1 cellular context compared by ENCODE assay signal in the genomic region with DNA sequence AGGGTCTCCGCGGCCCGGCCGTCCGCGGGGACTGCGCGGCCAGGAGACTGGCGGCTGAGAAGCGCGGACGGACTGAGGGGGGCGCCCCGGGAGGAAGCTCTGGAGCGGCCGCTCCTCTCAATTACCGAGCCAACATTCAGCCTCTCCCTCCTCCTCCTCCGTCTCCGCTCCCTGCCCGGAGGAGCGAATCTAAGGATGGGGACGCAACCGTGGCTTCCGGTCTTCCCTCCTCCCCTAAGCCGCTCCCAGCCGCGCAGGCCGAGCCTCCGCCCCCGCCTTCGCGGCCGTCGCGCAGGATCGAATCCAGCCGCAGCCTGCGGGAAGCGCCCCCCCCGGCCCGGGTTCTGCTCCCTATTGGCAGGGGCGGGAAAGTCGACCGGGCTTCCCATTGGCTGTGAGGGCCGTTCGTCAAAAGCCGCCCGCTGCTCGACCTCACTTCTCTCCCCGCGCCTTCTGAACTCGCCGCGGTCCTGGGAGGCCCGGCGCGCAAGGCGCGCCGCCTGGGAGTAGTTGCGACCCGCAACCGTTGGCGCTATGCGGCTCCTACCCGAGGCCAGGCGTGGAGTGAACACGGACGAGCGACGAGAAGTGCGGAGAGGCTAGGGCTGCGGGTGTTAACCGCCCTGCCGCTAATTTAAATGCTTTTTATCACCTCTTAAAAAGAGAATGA.
A peak's percentile ranks its signal among the peaks of the same experiment; 100 is the strongest.
TF ChIP-seq lines count a peak whose summit lies in the region.

A gene (minus strand): TSS at position 197 of the 670 bp plus-strand sequence. CDS start 302 bp downstream, outside the sequence.

TF ChIP-seq in HepG2, 621 proteins besides CTCF, POLR2A, EP300 and RAD21 (continued from another document and continues in another):
- TF ChIP-seq, protein P1, sequence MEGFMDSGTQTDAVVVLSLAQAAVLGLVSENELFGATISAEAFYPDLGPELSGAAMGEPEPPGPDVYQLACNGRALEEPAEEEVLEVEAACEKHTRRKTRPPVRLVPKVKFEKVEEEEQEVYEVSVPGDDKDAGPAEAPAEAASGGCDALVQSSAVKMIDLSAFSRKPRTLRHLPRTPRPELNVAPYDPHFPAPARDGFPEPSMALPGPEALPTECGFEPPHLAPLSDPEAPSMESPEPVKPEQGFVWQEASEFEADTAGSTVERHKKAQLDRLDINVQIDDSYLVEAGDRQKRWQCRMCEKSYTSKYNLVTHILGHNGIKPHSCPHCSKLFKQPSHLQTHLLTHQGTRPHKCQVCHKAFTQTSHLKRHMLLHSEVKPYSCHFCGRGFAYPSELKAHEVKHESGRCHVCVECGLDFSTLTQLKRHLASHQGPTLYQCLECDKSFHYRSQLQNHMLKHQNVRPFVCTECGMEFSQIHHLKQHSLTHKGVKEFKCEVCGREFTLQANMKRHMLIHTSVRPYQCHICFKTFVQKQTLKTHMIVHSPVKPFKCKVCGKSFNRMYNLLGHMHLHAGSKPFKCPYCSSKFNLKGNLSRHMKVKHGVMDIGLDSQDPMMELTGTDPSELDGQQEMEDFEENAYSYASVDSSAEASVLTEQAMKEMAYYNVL (CRISPR knock-in tag; IDR thresholded peaks at IDR 0.05; ENCODE audit: borderline replicate concordance): no peak; the same call in 1 of the 2 replicates
- TF ChIP-seq ZNF460 (CRISPR knock-in tag; IDR thresholded peaks at IDR 0.05; ENCODE audit: borderline replicate concordance) (0 out of 2 replicates have a peak, but pooled peaks have one; percentile 16), ZNF644 (CRISPR knock-in tag; IDR thresholded peaks at IDR 0.05; ENCODE audit: low read depth) (peak; percentile 27; the same call in 1 of the 2 replicates), HMG20B (CRISPR knock-in tag; conservative IDR thresholded peaks at IDR 0.05) (peak; percentile 79), RAD51 (IDR thresholded peaks at IDR 0.05; ENCODE audit: borderline replicate concordance) (no peak), ZNF383 (CRISPR knock-in tag; IDR thresholded peaks at IDR 0.05; ENCODE audit: borderline replicate concordance) (no peak; the same call in 1 of the 2 replicates), XBP1 (CRISPR knock-in tag; IDR thresholded peaks at IDR 0.05) (peak; percentile 70; the same call in 1 of the 2 replicates), ZNF274 (CRISPR knock-in tag; IDR thresholded peaks at IDR 0.05) (0 out of 2 replicates have a peak, but pooled peaks have one; percentile 9), SOX13 (IDR thresholded peaks at IDR 0.05) (peak; percentile 18; the same call in 1 of the 2 replicates), SOX13 (CRISPR knock-in tag; conservative IDR thresholded peaks at IDR 0.05 in 1 of 2, IDR thresholded peaks at IDR 0.05 in 1 of 2) (peak in 1 of 2 experiments; percentile 65; a peak in 2 of 4 replicates), CBFB (CRISPR knock-in tag; IDR thresholded peaks at IDR 0.05) (peak; percentile 93), ZBTB38 (CRISPR knock-in tag; IDR thresholded peaks at IDR 0.05) (peak; percentile 69), NCOA1 (CRISPR knock-in tag; IDR thresholded peaks at IDR 0.05) (peak; percentile 66), TAF15 (IDR thresholded peaks at IDR 0.05; ENCODE audit: low read depth, low read length, poor library complexity, severe bottlenecking) (no peak), ZFX (CRISPR knock-in tag; IDR thresholded peaks at IDR 0.05; ENCODE audit: low read depth) (peak; percentile 59), HOXA5 (CRISPR knock-in tag; IDR thresholded peaks at IDR 0.05) (peak; percentile 99), MEF2D (CRISPR knock-in tag; IDR thresholded peaks at IDR 0.05) (0 out of 2 replicates have a peak, but pooled peaks have one; percentile 16), HOXA3 (CRISPR knock-in tag; IDR thresholded peaks at IDR 0.05) (peak; percentile 91), CAMTA2 (CRISPR knock-in tag; IDR thresholded peaks at IDR 0.05; ENCODE audit: borderline replicate concordance) (0 out of 2 replicates have a peak, but pooled peaks have one; percentile 32), TOE1 (CRISPR knock-in tag; IDR thresholded peaks at IDR 0.05) (no peak; the same call in none of the 2 replicates), ZNF747 (CRISPR knock-in tag; IDR thresholded peaks at IDR 0.05; ENCODE audit: borderline replicate concordance) (peak; percentile 26), ZBTB7B (CRISPR knock-in tag; IDR thresholded peaks at IDR 0.05) (peak; percentile 25; the same call in 1 of the 2 replicates), BRCA1 (CRISPR knock-in tag; IDR thresholded peaks at IDR 0.05) (peak; percentile 83; the same call in 1 of the 2 replicates), ZNF282 (IDR thresholded peaks at IDR 0.05; ENCODE audit: partially characterized antibody) (no peak), ZNF749 (CRISPR knock-in tag; IDR thresholded peaks at IDR 0.05; ENCODE audit: borderline replicate concordance) (no peak; the same call in none of the 2 replicates), ZNF598 (CRISPR knock-in tag; IDR thresholded peaks at IDR 0.05; ENCODE audit: borderline replicate concordance) (peak; percentile 57; the same call in 1 of the 2 replicates), ZNF562 (CRISPR knock-in tag; IDR thresholded peaks at IDR 0.05; ENCODE audit: borderline replicate concordance) (no peak), NFYB (CRISPR knock-in tag; IDR thresholded peaks at IDR 0.05) (peak; percentile 96), ZNF83 (CRISPR knock-in tag; IDR thresholded peaks at IDR 0.05; ENCODE audit: borderline replicate concordance) (0 out of 2 replicates have a peak, but pooled peaks have one; percentile 64), SRSF1 (optimal IDR thresholded peaks at IDR 0.05; ENCODE audit: low read depth, low read length) (peak; percentile 59), TEAD2 (CRISPR knock-in tag; IDR thresholded peaks at IDR 0.05) (no peak), ARID2 (CRISPR knock-in tag; IDR thresholded peaks at IDR 0.05; ENCODE audit: borderline replicate concordance) (no peak), DMAP1 (CRISPR knock-in tag; IDR thresholded peaks at IDR 0.05) (peak; percentile 35; the same call in 1 of the 2 replicates), HOXD1 (CRISPR knock-in tag; IDR thresholded peaks at IDR 0.05) (peak; percentile 88), ZNF34 (CRISPR knock-in tag; IDR thresholded peaks at IDR 0.05; ENCODE audit: borderline replicate concordance) (0 out of 2 replicates have a peak, but pooled peaks have one; percentile 74), ZNF556 (CRISPR knock-in tag; IDR thresholded peaks at IDR 0.05; ENCODE audit: borderline replicate concordance) (peak; percentile 37; the same call in 1 of the 2 replicates), ZNF614 (CRISPR knock-in tag; IDR thresholded peaks at IDR 0.05; ENCODE audit: borderline replicate concordance) (peak; percentile 91; the same call in 1 of the 2 replicates), ZNF891 (CRISPR knock-in tag; IDR thresholded peaks at IDR 0.05) (no peak; the same call in 1 of the 2 replicates), DNMT3B (CRISPR knock-in tag; conservative IDR thresholded peaks at IDR 0.05) (no peak; the same call in 1 of the 2 replicates), ZNF607 (CRISPR knock-in tag; IDR thresholded peaks at IDR 0.05; ENCODE audit: borderline replicate concordance) (peak; percentile 79; the same call in 1 of the 2 replicates), SNAPC2 (CRISPR knock-in tag; IDR thresholded peaks at IDR 0.05) (no peak), SOX6 (IDR thresholded peaks at IDR 0.05) (no peak), SOX6 (CRISPR knock-in tag; IDR thresholded peaks at IDR 0.05) (peak; percentile 72), ZNF530 (CRISPR knock-in tag; IDR thresholded peaks at IDR 0.05; ENCODE audit: low read depth) (no peak), ZNF567 (CRISPR knock-in tag; IDR thresholded peaks at IDR 0.05; ENCODE audit: borderline replicate concordance) (0 out of 2 replicates have a peak, but pooled peaks have one; percentile 6), PAWR (CRISPR knock-in tag; IDR thresholded peaks at IDR 0.05; ENCODE audit: borderline replicate concordance) (no peak), SMAD3 (CRISPR knock-in tag; IDR thresholded peaks at IDR 0.05) (peak; percentile 85)
- TF ChIP-seq, protein P2, sequence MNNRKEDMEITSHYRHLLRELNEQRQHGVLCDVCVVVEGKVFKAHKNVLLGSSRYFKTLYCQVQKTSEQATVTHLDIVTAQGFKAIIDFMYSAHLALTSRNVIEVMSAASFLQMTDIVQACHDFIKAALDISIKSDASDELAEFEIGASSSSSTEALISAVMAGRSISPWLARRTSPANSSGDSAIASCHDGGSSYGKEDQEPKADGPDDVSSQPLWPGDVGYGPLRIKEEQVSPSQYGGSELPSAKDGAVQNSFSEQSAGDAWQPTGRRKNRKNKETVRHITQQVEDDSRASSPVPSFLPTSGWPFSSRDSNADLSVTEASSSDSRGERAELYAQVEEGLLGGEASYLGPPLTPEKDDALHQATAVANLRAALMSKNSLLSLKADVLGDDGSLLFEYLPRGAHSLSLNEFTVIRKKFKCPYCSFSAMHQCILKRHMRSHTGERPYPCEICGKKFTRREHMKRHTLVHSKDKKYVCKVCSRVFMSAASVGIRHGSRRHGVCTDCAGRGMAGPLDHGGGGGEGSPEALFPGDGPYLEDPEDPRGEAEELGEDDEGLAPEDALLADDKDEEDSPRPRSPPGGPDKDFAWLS (CRISPR knock-in tag; IDR thresholded peaks at IDR 0.05; ENCODE audit: borderline replicate concordance): no peak
- TF ChIP-seq, protein P3, sequence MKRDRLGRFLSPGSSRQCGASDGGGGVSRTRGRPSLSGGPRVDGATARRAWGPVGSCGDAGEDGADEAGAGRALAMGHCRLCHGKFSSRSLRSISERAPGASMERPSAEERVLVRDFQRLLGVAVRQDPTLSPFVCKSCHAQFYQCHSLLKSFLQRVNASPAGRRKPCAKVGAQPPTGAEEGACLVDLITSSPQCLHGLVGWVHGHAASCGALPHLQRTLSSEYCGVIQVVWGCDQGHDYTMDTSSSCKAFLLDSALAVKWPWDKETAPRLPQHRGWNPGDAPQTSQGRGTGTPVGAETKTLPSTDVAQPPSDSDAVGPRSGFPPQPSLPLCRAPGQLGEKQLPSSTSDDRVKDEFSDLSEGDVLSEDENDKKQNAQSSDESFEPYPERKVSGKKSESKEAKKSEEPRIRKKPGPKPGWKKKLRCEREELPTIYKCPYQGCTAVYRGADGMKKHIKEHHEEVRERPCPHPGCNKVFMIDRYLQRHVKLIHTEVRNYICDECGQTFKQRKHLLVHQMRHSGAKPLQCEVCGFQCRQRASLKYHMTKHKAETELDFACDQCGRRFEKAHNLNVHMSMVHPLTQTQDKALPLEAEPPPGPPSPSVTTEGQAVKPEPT (CRISPR knock-in tag; IDR thresholded peaks at IDR 0.05; ENCODE audit: low read depth): 0 out of 2 replicates have a peak, but pooled peaks have one; percentile 6
- TF ChIP-seq, protein P4, sequence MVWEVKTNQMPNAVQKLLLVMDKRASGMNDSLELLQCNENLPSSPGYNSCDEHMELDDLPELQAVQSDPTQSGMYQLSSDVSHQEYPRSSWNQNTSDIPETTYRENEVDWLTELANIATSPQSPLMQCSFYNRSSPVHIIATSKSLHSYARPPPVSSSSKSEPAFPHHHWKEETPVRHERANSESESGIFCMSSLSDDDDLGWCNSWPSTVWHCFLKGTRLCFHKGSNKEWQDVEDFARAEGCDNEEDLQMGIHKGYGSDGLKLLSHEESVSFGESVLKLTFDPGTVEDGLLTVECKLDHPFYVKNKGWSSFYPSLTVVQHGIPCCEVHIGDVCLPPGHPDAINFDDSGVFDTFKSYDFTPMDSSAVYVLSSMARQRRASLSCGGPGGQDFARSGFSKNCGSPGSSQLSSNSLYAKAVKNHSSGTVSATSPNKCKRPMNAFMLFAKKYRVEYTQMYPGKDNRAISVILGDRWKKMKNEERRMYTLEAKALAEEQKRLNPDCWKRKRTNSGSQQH (CRISPR knock-in tag; IDR thresholded peaks at IDR 0.05; ENCODE audit: low read depth): no peak
- TF ChIP-seq, protein P5, sequence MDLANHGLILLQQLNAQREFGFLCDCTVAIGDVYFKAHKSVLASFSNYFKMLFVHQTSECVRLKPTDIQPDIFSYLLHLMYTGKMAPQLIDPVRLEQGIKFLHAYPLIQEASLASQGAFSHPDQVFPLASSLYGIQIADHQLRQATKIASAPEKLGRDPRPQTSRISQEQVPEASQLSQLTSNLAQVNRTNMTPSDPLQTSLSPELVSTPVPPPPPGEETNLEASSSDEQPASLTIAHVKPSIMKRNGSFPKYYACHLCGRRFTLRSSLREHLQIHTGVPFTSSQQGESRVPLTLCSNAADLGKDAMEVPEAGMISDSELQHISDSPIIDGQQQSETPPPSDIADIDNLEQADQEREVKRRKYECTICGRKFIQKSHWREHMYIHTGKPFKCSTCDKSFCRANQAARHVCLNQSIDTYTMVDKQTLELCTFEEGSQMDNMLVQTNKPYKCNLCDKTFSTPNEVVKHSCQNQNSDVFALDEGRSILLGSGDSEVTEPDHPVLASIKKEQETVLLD (CRISPR knock-in tag; IDR thresholded peaks at IDR 0.05; ENCODE audit: low read depth): peak; percentile 63
- TF ChIP-seq, protein P6, sequence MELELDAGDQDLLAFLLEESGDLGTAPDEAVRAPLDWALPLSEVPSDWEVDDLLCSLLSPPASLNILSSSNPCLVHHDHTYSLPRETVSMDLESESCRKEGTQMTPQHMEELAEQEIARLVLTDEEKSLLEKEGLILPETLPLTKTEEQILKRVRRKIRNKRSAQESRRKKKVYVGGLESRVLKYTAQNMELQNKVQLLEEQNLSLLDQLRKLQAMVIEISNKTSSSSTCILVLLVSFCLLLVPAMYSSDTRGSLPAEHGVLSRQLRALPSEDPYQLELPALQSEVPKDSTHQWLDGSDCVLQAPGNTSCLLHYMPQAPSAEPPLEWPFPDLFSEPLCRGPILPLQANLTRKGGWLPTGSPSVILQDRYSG (CRISPR knock-in tag; IDR thresholded peaks at IDR 0.05): peak; percentile 88
- TF ChIP-seq, protein P7, sequence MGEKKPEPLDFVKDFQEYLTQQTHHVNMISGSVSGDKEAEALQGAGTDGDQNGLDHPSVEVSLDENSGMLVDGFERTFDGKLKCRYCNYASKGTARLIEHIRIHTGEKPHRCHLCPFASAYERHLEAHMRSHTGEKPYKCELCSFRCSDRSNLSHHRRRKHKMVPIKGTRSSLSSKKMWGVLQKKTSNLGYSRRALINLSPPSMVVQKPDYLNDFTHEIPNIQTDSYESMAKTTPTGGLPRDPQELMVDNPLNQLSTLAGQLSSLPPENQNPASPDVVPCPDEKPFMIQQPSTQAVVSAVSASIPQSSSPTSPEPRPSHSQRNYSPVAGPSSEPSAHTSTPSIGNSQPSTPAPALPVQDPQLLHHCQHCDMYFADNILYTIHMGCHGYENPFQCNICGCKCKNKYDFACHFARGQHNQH (CRISPR knock-in tag; IDR thresholded peaks at IDR 0.05): peak; percentile 91
- TF ChIP-seq, protein P8, sequence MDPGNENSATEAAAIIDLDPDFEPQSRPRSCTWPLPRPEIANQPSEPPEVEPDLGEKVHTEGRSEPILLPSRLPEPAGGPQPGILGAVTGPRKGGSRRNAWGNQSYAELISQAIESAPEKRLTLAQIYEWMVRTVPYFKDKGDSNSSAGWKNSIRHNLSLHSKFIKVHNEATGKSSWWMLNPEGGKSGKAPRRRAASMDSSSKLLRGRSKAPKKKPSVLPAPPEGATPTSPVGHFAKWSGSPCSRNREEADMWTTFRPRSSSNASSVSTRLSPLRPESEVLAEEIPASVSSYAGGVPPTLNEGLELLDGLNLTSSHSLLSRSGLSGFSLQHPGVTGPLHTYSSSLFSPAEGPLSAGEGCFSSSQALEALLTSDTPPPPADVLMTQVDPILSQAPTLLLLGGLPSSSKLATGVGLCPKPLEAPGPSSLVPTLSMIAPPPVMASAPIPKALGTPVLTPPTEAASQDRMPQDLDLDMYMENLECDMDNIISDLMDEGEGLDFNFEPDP (CRISPR knock-in tag; conservative IDR thresholded peaks at IDR 0.05): no peak
- TF ChIP-seq, protein P9, sequence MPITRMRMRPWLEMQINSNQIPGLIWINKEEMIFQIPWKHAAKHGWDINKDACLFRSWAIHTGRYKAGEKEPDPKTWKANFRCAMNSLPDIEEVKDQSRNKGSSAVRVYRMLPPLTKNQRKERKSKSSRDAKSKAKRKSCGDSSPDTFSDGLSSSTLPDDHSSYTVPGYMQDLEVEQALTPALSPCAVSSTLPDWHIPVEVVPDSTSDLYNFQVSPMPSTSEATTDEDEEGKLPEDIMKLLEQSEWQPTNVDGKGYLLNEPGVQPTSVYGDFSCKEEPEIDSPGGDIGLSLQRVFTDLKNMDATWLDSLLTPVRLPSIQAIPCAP (CRISPR knock-in tag; IDR thresholded peaks at IDR 0.05; ENCODE audit: low read depth): no peak
